8 cellular contexts compared by ENCODE assay signal in genomic region chr17:75778066-75778860, GRCh38. TPM values are rescaled to one million over a fixed set of nuclear protein-coding genes. Genes with fewer than 3 reads are reported as not detected.
A peak's percentile ranks its signal among the peaks of the same experiment; 100 is the strongest.
DNase-seq lines count a peak whose midpoint lies in the region; ATAC-seq and TF ChIP-seq lines count a peak whose summit lies in the region.
"Not testable (repeated sequence)": the region's sequence is repeated elsewhere in the genome, so short reads cannot be mapped to it uniquely, and the experiment has no call there.

No MANE protein-coding gene starts in this region.

- H3K36me3 Mint-ChIP-seq in H9 (ENCODE audit: insufficient read depth in 1 of 3, low read depth in 3 of 3): peaks cover 21 to 34% (median 33%) of the 10 kb centered on the region in 3 experiments
- peaks cover 59% of the 10 kb centered on the region for H3K36me3 Mint-ChIP-seq in activated T-helper 17 cell treated with anti-CD3 and anti-CD28 coated beads, Interleukin-2, amount 50 U/mL, for 72 hours (ENCODE audit: low read depth)

- H2BK12ac ChIP-seq in H9 (ENCODE audit: insufficient read length, low read depth, low read length): not testable (repeated sequence)

- peak overlapping the region; percentile 91 for H3K9ac ChIP-seq in H9 (ENCODE audit: extremely low read depth, insufficient read length, low read length)
- H3K9ac ChIP-seq in colonic mucosa (ENCODE audit: low read depth in 2 of 2, low read length in 2 of 2): peak overlapping the region; percentile 90 to 91
- H3K9ac ChIP-seq in smooth muscle cell (ENCODE audit: low read depth): peak overlapping the region; percentile 98

- peak overlapping the region; percentile 94 to 96 (median 95) for H3K27ac Mint-ChIP-seq in H9
- peak overlapping the region; percentile 93 for H3K27ac Mint-ChIP-seq in activated T-helper 17 cell treated with anti-CD3 and anti-CD28 coated beads, Interleukin-2, amount 50 U/mL, for 72 hours

- not testable (repeated sequence) for H3K56ac ChIP-seq in H9 (ENCODE audit: insufficient read length, low read depth, low read length)

- H3K9me3 Mint-ChIP-seq in H9; activated T-helper 17 cell treated with anti-CD3 and anti-CD28 coated beads, Interleukin-2, amount 50 U/mL, for 72 hours: not testable (repeated sequence)

- TF ChIP-seq CTCF in AG04449 (IDR thresholded peaks at IDR 0.05; ENCODE audit: insufficient read depth, low read length, missing control alignments); H9 (conservative IDR thresholded peaks at IDR 0.05); colonic mucosa (IDR thresholded peaks at IDR 0.05); smooth muscle cell (IDR thresholded peaks at IDR 0.05; ENCODE audit: borderline replicate concordance, insufficient read depth, poor library complexity, severe bottlenecking): not testable (repeated sequence)

- H3K79me2 ChIP-seq in H9 (ENCODE audit: insufficient read depth, low read length): not testable (repeated sequence)
- H3K79me2 ChIP-seq in smooth muscle cell (ENCODE audit: low read depth): peaks cover 23% of the 10 kb centered on the region

- H4K5ac ChIP-seq in H9 (ENCODE audit: insufficient read length, low read depth, low read length): not testable (repeated sequence)

- H3K4me1 ChIP-seq in H9 (ENCODE audit: insufficient read depth, low read length); colonic mucosa; right cardiac atrium (ENCODE audit: control insufficient read depth, insufficient read depth, low read length): not testable (repeated sequence)
- peaks cover 3 to 30% of the 10 kb centered on the region in 2 donors for H3K4me1 ChIP-seq in muscle layer of duodenum (ENCODE audit: control insufficient read depth in 1 of 2, insufficient read depth in 2 of 2, low read length in 2 of 2)
- peaks cover 15% of the 10 kb centered on the region for H3K4me1 ChIP-seq in smooth muscle cell (ENCODE audit: low read depth)

- CTCF ChIA-PET in AG04449 (lab: Yijun Ruan, JAX): interaction anchor here (0.8 to 5.1 kb wide), 7 partner anchors 8 to 146 kb away, joined by 3 to 47 read pairs (median 3); partner anchors contain the start of gene GALK1

- not testable (repeated sequence) for H3T11ph ChIP-seq in H9 (ENCODE audit: low read length)

- H3K79me1 ChIP-seq in H9 (ENCODE audit: insufficient read depth, low read depth, low read length, poor library complexity, severe bottlenecking): not testable (repeated sequence)

- not testable (repeated sequence) for H3K9me3 ChIP-seq in H9 (ENCODE audit: control insufficient read depth, low read depth, low read length); colonic mucosa; right cardiac atrium (ENCODE audit: control insufficient read depth, low read length); muscle layer of duodenum (ENCODE audit: control insufficient read depth in 1 of 2, low read length in 2 of 2); smooth muscle cell (replicated peaks; ENCODE audit: low read depth)

- not testable (repeated sequence) for H3K23ac ChIP-seq in H9 (ENCODE audit: insufficient read length, low read depth, low read length)

- not testable (repeated sequence) for H2AFZ ChIP-seq in H9 (ENCODE audit: low read length); smooth muscle cell (ENCODE audit: low read depth)

- H2BK15ac ChIP-seq in H9 (ENCODE audit: low read depth, low read length): not testable (repeated sequence)

- H3K27me3 ChIP-seq in H9 (ENCODE audit: insufficient read depth, low read length); colonic mucosa; right cardiac atrium (ENCODE audit: control insufficient read depth, insufficient read depth); muscle layer of duodenum (ENCODE audit: low read depth, low read length); smooth muscle cell (ENCODE audit: low read depth): not testable (repeated sequence)

- not testable (repeated sequence) for H3K4ac ChIP-seq in H9 (ENCODE audit: low read depth, low read length)

- H3K23me2 ChIP-seq in H9 (ENCODE audit: insufficient read length, low read depth, low read length, poor library complexity, severe bottlenecking): not testable (repeated sequence)

- H2AK5ac ChIP-seq in H9 (ENCODE audit: insufficient read length, low read length): not testable (repeated sequence)

- not testable (repeated sequence) for H2BK5ac ChIP-seq in H9 (ENCODE audit: insufficient read length, low read length)

- peak overlapping the region; percentile 77; the same call in 1 of the 2 replicates for H3K14ac ChIP-seq in H9 (ENCODE audit: insufficient read depth, low read length)

- ATAC-seq in activated T-helper 17 cell treated with anti-CD3 and anti-CD28 coated beads, Interleukin-2, amount 50 U/mL, for 72 hours (replicated peaks); right cardiac atrium: not testable (repeated sequence)

- H3K4me3 ChIP-seq in AG04449 (ENCODE audit: low read depth, low read length): peak overlapping the region; percentile 93
- peak overlapping the region; percentile 86 for H3K4me3 ChIP-seq in colonic mucosa
- peak overlapping the region; percentile 87 for H3K4me3 ChIP-seq in right cardiac atrium (ENCODE audit: low read length)
- peak overlapping the region; percentile 88 to 94 for H3K4me3 ChIP-seq in muscle layer of duodenum (ENCODE audit: low read depth in 1 of 2, low read length in 2 of 2)
- peak overlapping the region; percentile 96 for H3K4me3 ChIP-seq in smooth muscle cell

- H4K91ac ChIP-seq in H9 (ENCODE audit: insufficient read length, low read depth, low read length): not testable (repeated sequence)

- H4K8ac ChIP-seq in H9 (replicated peaks; ENCODE audit: insufficient read length, low read depth, low read length): not testable (repeated sequence)

- not testable (repeated sequence) for H4K20me1 ChIP-seq in H9 (ENCODE audit: control insufficient read depth, insufficient read depth, insufficient read length)
- H4K20me1 ChIP-seq in smooth muscle cell (ENCODE audit: low read depth): peaks cover 47% of the 10 kb centered on the region

- not testable (repeated sequence) for H2BK20ac ChIP-seq in H9 (ENCODE audit: low read depth, low read length, poor library complexity, severe bottlenecking)

- WGBS in H9 (ENCODE audit: extremely low coverage, insufficient read length, low lambda C conversion rate): no CpG with 5 or more reads among the region's 19 CpGs
- under 1% methylated on average over 19 of the region's 19 CpGs for WGBS in right cardiac atrium
- 11% methylated on average over 19 of the region's 19 CpGs for WGBS in smooth muscle cell (ENCODE audit: low lambda C conversion rate)

- peaks cover 26 to 35% of the 10 kb centered on the region in 2 experiments for H3K4me1 Mint-ChIP-seq in H9
- peaks cover 32% of the 10 kb centered on the region for H3K4me1 Mint-ChIP-seq in activated T-helper 17 cell treated with anti-CD3 and anti-CD28 coated beads, Interleukin-2, amount 50 U/mL, for 72 hours

- POLR2A ChIA-PET in AG04449 (lab: Yijun Ruan, JAX): interaction anchor here (1.0 to 5.9 kb wide), 5 partner anchors 13 to 115 kb away, joined by 3 to 69 read pairs (median 4); partner anchors contain the start of genes GALK1 and WBP2

- not testable (repeated sequence) for H3K27ac ChIP-seq in H9 (ENCODE audit: insufficient read length, low read depth, low read length)
- H3K27ac ChIP-seq in colonic mucosa (peak overlapping the region; percentile 98), right cardiac atrium (ENCODE audit: low read length) (peak overlapping the region; percentile 100), muscle layer of duodenum (ENCODE audit: low read length) (peak overlapping the region; percentile 92), smooth muscle cell (ENCODE audit: low read depth) (peak overlapping the region; percentile 98)

- H3K4me2 ChIP-seq in H9 (ENCODE audit: insufficient read depth, insufficient read length, low read length) (peak overlapping the region; percentile 90), smooth muscle cell (peak overlapping the region; percentile 97)

- H3K4me3 Mint-ChIP-seq in H9: peak overlapping the region; percentile 96 to 99
- peak overlapping the region; percentile 82 for H3K4me3 Mint-ChIP-seq in activated T-helper 17 cell treated with anti-CD3 and anti-CD28 coated beads, Interleukin-2, amount 50 U/mL, for 72 hours

- H3K36me3 ChIP-seq in colonic mucosa; smooth muscle cell (ENCODE audit: low read depth): not testable (repeated sequence)
- peaks cover 24 to 29% of the 10 kb centered on the region in 2 donors for H3K36me3 ChIP-seq in muscle layer of duodenum (ENCODE audit: control insufficient read depth in 1 of 2, insufficient read depth in 2 of 2, low read length in 2 of 2)

- H2BK120ac ChIP-seq in H9 (ENCODE audit: low read depth, low read length, poor library complexity, severe bottlenecking): not testable (repeated sequence)

- not testable (repeated sequence) for H3K27me3 Mint-ChIP-seq in H9 (ENCODE audit: low read depth); activated T-helper 17 cell treated with anti-CD3 and anti-CD28 coated beads, Interleukin-2, amount 50 U/mL, for 72 hours

- not testable (repeated sequence) for DNase-seq in AG04449 (ENCODE audit: low read depth, low spot score); colonic mucosa; smooth muscle cell (lab: John Stamatoyannopoulos, UW; ENCODE audit: unreplicated experiment)
- DNase-seq in H9 (peak; percentile 48), OCI-M1 (lab: John Stamatoyannopoulos, UW) (peak; percentile 34), right cardiac atrium (peak in 1 of 3 donors; percentile 28)

- H3F3A ChIP-seq in smooth muscle cell (ENCODE audit: low read depth): peaks cover 29% of the 10 kb centered on the region

- intact Hi-C loops in colonic mucosa (cut with DNase I); right cardiac atrium (cut with DNase I): not testable (repeated sequence)

- H3K18ac ChIP-seq in H9 (ENCODE audit: insufficient read length, low read depth, low read length): peak overlapping the region; percentile 32

RNA-seq across cellular contexts. Expression of gene UNK, which starts 6.3 kb away (rescaled TPM):
- total RNA-seq in H9 (2021): 35.6 and 36.4 TPM in 2 replicates
- 10 to 100 TPM; 19.0 to 22.1 TPM for total RNA-seq in activated T-helper 17 cell treated with anti-CD3 and anti-CD28 coated beads, Interleukin-2, amount 50 U/mL, for 72 hours
- total RNA-seq in colonic mucosa: 10 to 100 TPM; 18.4 to 26.0 TPM
- 10 to 100 TPM; 18.2 to 22.5 (median 19.9) TPM for total RNA-seq in right cardiac atrium
- 20.8 TPM for polyA plus RNA-seq in right cardiac atrium
- total RNA-seq in smooth muscle cell: 25.4 and 39.5 TPM in 2 replicates
- 26.8 and 31.5 TPM in 2 replicates for polyA plus RNA-seq in smooth muscle cell

RNA-seq across cellular contexts. Expression of gene GALK1, which starts 13.3 kb away (rescaled TPM):
- total RNA-seq in H9 (2021): 36.7 and 38.4 TPM in 2 replicates
- 10 to 100 TPM; 43.4 to 51.4 TPM for total RNA-seq in activated T-helper 17 cell treated with anti-CD3 and anti-CD28 coated beads, Interleukin-2, amount 50 U/mL, for 72 hours
- total RNA-seq in colonic mucosa: 10 to 100 TPM; 21.3 to 23.6 TPM
- total RNA-seq in right cardiac atrium: 10 to 100 TPM; 15.9 to 19.5 (median 17.3) TPM
- 22.6 TPM for polyA plus RNA-seq in right cardiac atrium
- 31.1 and 32.7 TPM in 2 replicates for total RNA-seq in smooth muscle cell
- 88.8 and 108 TPM in 2 replicates for polyA plus RNA-seq in smooth muscle cell

RNA-seq across cellular contexts. Expression of gene ITGB4, which starts 57.0 kb away (rescaled TPM):
- 3.9 and 5.3 TPM in 2 replicates for total RNA-seq in H9 (2021)
- total RNA-seq in activated T-helper 17 cell treated with anti-CD3 and anti-CD28 coated beads, Interleukin-2, amount 50 U/mL, for 72 hours: 1 to 10 TPM in 1 of 2 donors, under 1 TPM in 1; 0.54 to 1.2 TPM
- total RNA-seq in colonic mucosa: 100 to 1,000 TPM; 267 to 272 TPM
- total RNA-seq in right cardiac atrium: 10 to 100 TPM; 19.9 to 29.7 (median 23.6) TPM
- 12.7 TPM for polyA plus RNA-seq in right cardiac atrium
- total RNA-seq in smooth muscle cell: 66.0 and 83.8 TPM in 2 replicates
- polyA plus RNA-seq in smooth muscle cell: 47.2 and 233 TPM in 2 replicates
